In the genomic region with DNA sequence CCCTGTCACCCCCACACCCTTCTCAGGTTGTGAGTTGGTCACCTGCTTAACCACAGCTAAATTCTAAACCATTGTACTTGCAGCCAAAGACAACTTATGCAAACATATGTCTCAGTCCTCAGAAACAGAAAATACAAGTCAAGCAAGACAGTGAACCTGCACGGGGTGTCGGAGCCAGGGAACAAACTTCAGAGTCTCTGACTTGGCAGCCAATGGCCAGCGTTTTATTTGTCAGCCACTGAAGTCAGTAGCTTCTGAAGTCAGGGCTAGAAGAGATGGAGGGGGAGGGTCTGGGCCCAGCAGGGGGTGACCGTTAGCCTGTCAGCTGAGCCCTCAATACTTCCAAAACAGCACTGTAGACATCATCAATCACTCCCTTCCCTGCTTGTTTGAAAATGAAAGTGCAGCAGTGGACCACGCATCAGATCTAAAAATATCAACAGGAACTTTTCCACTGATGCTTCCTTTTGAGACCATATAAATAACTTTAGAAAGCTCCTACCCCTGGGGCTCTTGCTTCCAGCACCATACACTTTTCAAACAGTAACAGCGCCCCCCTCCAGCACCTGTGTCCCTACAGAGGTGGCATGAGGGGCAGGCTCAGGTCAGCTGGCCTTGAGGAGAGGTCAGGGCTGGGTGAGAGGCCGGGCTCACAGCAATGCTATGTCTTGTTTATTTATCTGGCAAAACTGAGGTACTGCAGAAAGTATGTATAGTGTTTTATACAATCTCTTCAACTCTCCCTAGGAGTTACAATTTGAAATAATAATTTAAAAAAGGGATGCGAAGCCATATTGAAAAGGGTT, we compare ENCODE assay signal across 8 cellular contexts.
DNase-seq lines count a peak whose midpoint lies in the region; ATAC-seq and TF ChIP-seq lines count a peak whose summit lies in the region.
"Had no signal": no experiment of that assay in that cellular context is flagged by ENCODE, and none has a peak within 500 bp of the region (broad histone marks: within the 10 kb centered on the region; RNA-seq: fewer than 3 reads in every experiment).

No MANE protein-coding gene starts in this region.

- intact Hi-C loops in PC-9 (cut with micrococcal nuclease; ENCODE audit: unreplicated experiment) (no loop called here), psoas muscle (cut with DNase I) (no loop called here), MCF 10A (cut with micrococcal nuclease) (no loop called here)

- H3K4me1 ChIP-seq in PC-9 (replicated peaks; ENCODE audit: insufficient read depth) (no peaks in the 10 kb centered on the region), psoas muscle (no peaks in the 10 kb centered on the region)

- peak overlapping the region; percentile 36 for H3K4me2 ChIP-seq in PC-9

- DNase-seq in PC-9 (no peak), psoas muscle (no peak), NCI-H2171 treated with DMSO at 0.1 percent for 48 hours (lab: John Stamatoyannopoulos, UW) (no peak), MCF 10A (ENCODE audit: unreplicated experiment) (no peak)

- H3K9me3 ChIP-seq in PC-9 (ENCODE audit: insufficient read depth, low read depth) (no peaks in the 10 kb centered on the region), psoas muscle (no peaks in the 10 kb centered on the region)

- H3K9me2 ChIP-seq in PC-9 (ENCODE audit: insufficient read depth): no peaks in the 10 kb centered on the region

- H3K27ac Mint-ChIP-seq in MCF 10A (ENCODE audit: low read depth, unreplicated experiment): no peak overlapping the region

- POLR2A ChIA-PET in PC-9 (lab: Charles Lee; ENCODE audit: unreplicated experiment) (no interaction called here), MCF 10A (lab: Yijun Ruan, JAX) (no interaction called here)

- H3K36me3 ChIP-seq in PC-9 (ENCODE audit: low read depth): no peaks in the 10 kb centered on the region
- H3K36me3 ChIP-seq in psoas muscle (ENCODE audit: insufficient read depth in 1 of 2, low read depth in 1 of 2): no peaks in the 10 kb centered on the region

- TF ChIP-seq CTCF in PC-9 (conservative IDR thresholded peaks at IDR 0.05): no peak
- no peak for TF ChIP-seq CTCF in psoas muscle (IDR thresholded peaks at IDR 0.05)
- no peak for TF ChIP-seq CTCF in MCF 10A (IDR thresholded peaks at IDR 0.05; ENCODE audit: unreplicated experiment)

- H3F3A ChIP-seq in PC-9 (ENCODE audit: insufficient read depth, low read depth): no peaks in the 10 kb centered on the region

- H2AFZ ChIP-seq in PC-9: no peak overlapping the region

- no peaks in the 10 kb centered on the region for H3K27me3 ChIP-seq in PC-9 (ENCODE audit: insufficient read depth, low read depth)
- H3K27me3 ChIP-seq in psoas muscle (ENCODE audit: insufficient read depth in 3 of 3, low read length in 2 of 3): no peaks in the 10 kb centered on the region

- peaks cover 11% of the 10 kb centered on the region for H3K27me3 Mint-ChIP-seq in MCF 10A (ENCODE audit: insufficient read depth, unreplicated experiment)

- H3K4me3 ChIP-seq in PC-9: peak overlapping the region; percentile 20; the same call in 1 of the 2 replicates
- H3K4me3 ChIP-seq in psoas muscle: peak overlapping the region; percentile 4
- H3K4me3 ChIP-seq: SK-N-MC had no signal

- H3K79me2 ChIP-seq in PC-9 (ENCODE audit: low read depth): no peaks in the 10 kb centered on the region

- no peaks in the 10 kb centered on the region for H3K36me3 Mint-ChIP-seq in MCF 10A (ENCODE audit: insufficient read depth, unreplicated experiment)

- H3K4me1 Mint-ChIP-seq in MCF 10A (ENCODE audit: insufficient read depth, unreplicated experiment): no peaks in the 10 kb centered on the region

- BruUV-seq in PC-9 (replicated peaks; lab: Mats Ljungman, UMichigan) (no TSS peak), MCF 10A (replicated peaks; lab: Mats Ljungman, UMichigan) (no TSS peak)

- no peak overlapping the region for H3K4me3 Mint-ChIP-seq in MCF 10A (ENCODE audit: unreplicated experiment)

- H4K20me1 ChIP-seq in PC-9 (ENCODE audit: insufficient read depth): no peaks in the 10 kb centered on the region

- H3K9me3 Mint-ChIP-seq in MCF 10A (ENCODE audit: unreplicated experiment): no peaks in the 10 kb centered on the region

- ATAC-seq in GM19043 (IDR thresholded peaks at IDR 0.05; ENCODE audit: low read depth, unreplicated experiment) (peak; percentile 44), HG02763 (IDR thresholded peaks at IDR 0.05; ENCODE audit: unreplicated experiment) (peak; percentile 74), psoas muscle (peak in 1 of 4 donors; percentile 13), GM18520 (IDR thresholded peaks at IDR 0.05; ENCODE audit: unreplicated experiment) (no peak)

- CTCF ChIA-PET in PC-9 (lab: Charles Lee): no interaction called here
- CTCF ChIA-PET in MCF 10A (lab: Yijun Ruan, JAX): interaction anchor here (1.3 kb wide), 1 partner anchor 84 kb away, joined by 3 read pairs; no protein-coding TSS in a partner anchor

- 17 to 28% (median 26%) methylated on average over 8 of the region's 8 CpGs for WGBS in psoas muscle, 3 donors

- H3K27ac ChIP-seq in PC-9: no peak overlapping the region
- H3K27ac ChIP-seq in psoas muscle: no peak overlapping the region
- H3K27ac ChIP-seq: SK-N-MC had no signal
